30 cellular contexts compared by ENCODE assay signal in the genomic region with DNA sequence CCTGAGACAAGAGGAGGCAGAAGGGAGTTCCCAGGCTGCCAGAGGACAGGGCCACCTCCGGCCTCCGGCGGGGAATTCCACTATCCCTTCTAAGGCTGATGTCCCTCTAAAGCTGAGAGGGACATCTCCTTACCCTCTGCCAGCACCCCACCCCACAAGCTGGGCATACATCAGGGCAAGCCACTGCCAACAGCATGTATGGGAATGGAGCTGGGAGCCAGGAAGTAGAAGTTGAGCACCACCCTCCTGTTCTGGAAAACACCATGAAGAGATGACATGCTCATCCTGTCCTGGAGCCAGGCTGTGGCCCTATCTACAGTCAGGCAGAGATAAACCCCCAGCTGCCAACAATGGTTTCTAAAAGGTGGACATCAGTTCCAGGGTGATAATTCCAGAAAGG. TPM values are rescaled to one million over a fixed set of nuclear protein-coding genes. Genes with fewer than 3 reads are reported as not detected.
A peak's percentile ranks its signal among the peaks of the same experiment; 100 is the strongest.
DNase-seq lines count a peak whose midpoint lies in the region; ATAC-seq and TF ChIP-seq lines count a peak whose summit lies in the region.
"Had no signal": no experiment of that assay in that cellular context is flagged by ENCODE, and none has a peak within 500 bp of the region (broad histone marks: within the 10 kb centered on the region; RNA-seq: fewer than 3 reads in every experiment).

No MANE protein-coding gene starts in this region.

- in situ Hi-C loops in KBM-7 (cut with MboI; ENCODE audit: low pct_unique_long_range_greater_than_20kb, low sequenced_read_pairs), result no loop called here

- H3K4me1 ChIP-seq in lower lobe of right lung, result peaks cover 27% of the 10 kb centered on the region

- peak overlapping the region; percentile 29 for H3K27ac ChIP-seq in angular gyrus (ENCODE audit: low read depth, low read length)
- H3K27ac ChIP-seq in lower lobe of right lung, result peak overlapping the region; percentile 19
- no peak overlapping the region for H3K27ac ChIP-seq in caudate nucleus (ENCODE audit: low read depth, low read length)
- H3K27ac ChIP-seq: A549, esophagus muscularis mucosa, GM23248 had no signal

- no peaks in the 10 kb centered on the region for H3K9me3 ChIP-seq in lower lobe of right lung
- H3K9me3 ChIP-seq: A549, breast epithelium, esophagus muscularis mucosa, tibial artery had no signal

- peaks cover 26% of the 10 kb centered on the region for H3K36me3 ChIP-seq in lower lobe of right lung

- no peak for ATAC-seq in lower lobe of right lung
- no peak for ATAC-seq in stimulated activated effector memory CD8-positive, alpha-beta T cell treated with anti-CD3 and anti-CD28 coated beads, Interleukin-12 subunit alpha, Interleukin-12 subunit beta, amount 100 ng/mL, for 72 hours
- ATAC-seq: A549; activated T-cell treated with anti-CD3 and anti-CD28 coated beads, Interleukin-2, amount 50 U/mL, for 4 hours; left cardiac atrium had no signal

- H3K4me3 Mint-ChIP-seq in activated T-cell treated with anti-CD3 and anti-CD28 coated beads, Interleukin-2, amount 50 U/mL, for 24 hours, result no peak overlapping the region
- H3K4me3 Mint-ChIP-seq in stimulated activated effector memory CD8-positive, alpha-beta T cell treated with anti-CD3 and anti-CD28 coated beads, Interleukin-12 subunit alpha, Interleukin-12 subunit beta, amount 100 ng/mL, for 72 hours, result no peak overlapping the region
- H3K4me3 Mint-ChIP-seq: activated T-cell treated with anti-CD3 and anti-CD28 coated beads, Interleukin-2, amount 50 U/mL, for 4 hours; endodermal cell had no signal

- no peaks in the 10 kb centered on the region for H3K9me3 Mint-ChIP-seq in activated T-cell treated with anti-CD3 and anti-CD28 coated beads, Interleukin-2, amount 50 U/mL, for 24 hours
- no peaks in the 10 kb centered on the region for H3K9me3 Mint-ChIP-seq in stimulated activated effector memory CD8-positive, alpha-beta T cell treated with anti-CD3 and anti-CD28 coated beads, Interleukin-12 subunit alpha, Interleukin-12 subunit beta, amount 100 ng/mL, for 72 hours
- H3K9me3 Mint-ChIP-seq: activated T-cell treated with anti-CD3 and anti-CD28 coated beads, Interleukin-2, amount 50 U/mL, for 4 hours; endodermal cell had no signal

- H3K27me3 Mint-ChIP-seq in activated T-cell treated with anti-CD3 and anti-CD28 coated beads, Interleukin-2, amount 50 U/mL, for 24 hours, result no peaks in the 10 kb centered on the region

- DNase-seq in activated T-cell treated with anti-CD3 and anti-CD28 coated beads, Interleukin-2, amount 50 U/mL, for 1 hour, result peak; percentile 16
- no peak for DNase-seq in activated T-cell treated with anti-CD3 and anti-CD28 coated beads, Interleukin-2, amount 50 U/mL, for 24 hours
- peak; percentile 33 for DNase-seq in lower lobe of right lung
- no peak for DNase-seq in stimulated activated effector memory CD8-positive, alpha-beta T cell treated with anti-CD3 and anti-CD28 coated beads, Interleukin-12 subunit alpha, Interleukin-12 subunit beta, amount 100 ng/mL, for 72 hours (ENCODE audit: low spot score in 2 of 2)
- DNase-seq in KBM-7, result no peak
- no peak for DNase-seq in NCI-H345 treated with DMSO at 0.1 percent for 48 hours (lab: John Stamatoyannopoulos, UW; ENCODE audit: unreplicated experiment)
- no peak for DNase-seq in caudate nucleus (lab: John Stamatoyannopoulos, UW)
- DNase-seq: activated T-cell treated with anti-CD3 and anti-CD28 coated beads, Interleukin-2, amount 50 U/mL, for 4 hours; AML-193; DMS153; endodermal cell; GM23248; IMR-90; left cardiac atrium; mesenchymal stem cell; NCI-H1092 treated with DMSO at 0.1 percent for 48 hours; NCI-H1930; NCI-H526; NK-92 treated with Interleukin-12 subunit alpha and Interleukin-12 subunit beta, amount 100 ng/mL, for 24 hours; occipital lobe; retina; SHP77; small intestine; stimulated activated CD4-positive, alpha-beta T cell treated with anti-CD3 and anti-CD28 coated beads, Interleukin-1b, Interleukin-23, amount 100 ng/mL, for 48 hours had no signal

- no peak overlapping the region for H3K4me3 ChIP-seq in lower lobe of right lung
- H3K4me3 ChIP-seq: A549, breast epithelium, coronary artery, esophagus muscularis mucosa, GM23248, tibial artery had no signal

- no peak overlapping the region for H3K27ac Mint-ChIP-seq in activated T-cell treated with anti-CD3 and anti-CD28 coated beads, Interleukin-2, amount 50 U/mL, for 24 hours
- H3K27ac Mint-ChIP-seq in stimulated activated effector memory CD8-positive, alpha-beta T cell treated with anti-CD3 and anti-CD28 coated beads, Interleukin-12 subunit alpha, Interleukin-12 subunit beta, amount 100 ng/mL, for 72 hours, result peak overlapping the region; percentile 82
- H3K27ac Mint-ChIP-seq: endodermal cell had no signal

- H3K27me3 ChIP-seq in lower lobe of right lung (ENCODE audit: low read depth), result no peaks in the 10 kb centered on the region
- H3K27me3 ChIP-seq: breast epithelium, esophagus muscularis mucosa, tibial artery had no signal

- TF ChIP-seq CTCF in lower lobe of right lung (IDR thresholded peaks at IDR 0.05), result no peak

- peaks cover 38% of the 10 kb centered on the region for H3K4me1 Mint-ChIP-seq in activated T-cell treated with anti-CD3 and anti-CD28 coated beads, Interleukin-2, amount 50 U/mL, for 24 hours (ENCODE audit: low read depth)
- H3K4me1 Mint-ChIP-seq in stimulated activated effector memory CD8-positive, alpha-beta T cell treated with anti-CD3 and anti-CD28 coated beads, Interleukin-12 subunit alpha, Interleukin-12 subunit beta, amount 100 ng/mL, for 72 hours, result peaks cover 60% of the 10 kb centered on the region

- H3K36me3 Mint-ChIP-seq in activated T-cell treated with anti-CD3 and anti-CD28 coated beads, Interleukin-2, amount 50 U/mL, for 24 hours (ENCODE audit: low read depth), result peaks cover 17% of the 10 kb centered on the region
- peaks cover 13% of the 10 kb centered on the region for H3K36me3 Mint-ChIP-seq in stimulated activated effector memory CD8-positive, alpha-beta T cell treated with anti-CD3 and anti-CD28 coated beads, Interleukin-12 subunit alpha, Interleukin-12 subunit beta, amount 100 ng/mL, for 72 hours

- intact Hi-C loops in lower lobe of right lung (cut with DNase I), result no loop called here

RNA-seq across cellular contexts. Expression of a gene that starts 7.1 kb away (rescaled TPM):
- 30.1 TPM for total RNA-seq in lower lobe of right lung

RNA-seq across cellular contexts. Expression of a gene that starts 16.7 kb away (rescaled TPM):
- total RNA-seq in lower lobe of right lung, result 15.0 TPM
- total RNA-seq: GM23248, IMR-90 had no signal

RNA-seq across cellular contexts. Expression of a gene that starts 31.7 kb away (rescaled TPM):
- total RNA-seq in lower lobe of right lung, result 12.5 TPM

Comparison
In these comparisons a context has a peak if more than half of its experiments do, and no peak if none do; other contexts are left out.
1. DNase-seq: peak in activated T-cell treated with anti-CD3 and anti-CD28 coated beads, Interleukin-2, amount 50 U/mL, for 1 hour (single experiment) and lower lobe of right lung (single experiment); none in activated T-cell treated with anti-CD3 and anti-CD28 coated beads, Interleukin-2, amount 50 U/mL, for 24 hours (single experiment), stimulated activated effector memory CD8-positive, alpha-beta T cell treated with anti-CD3 and anti-CD28 coated beads, Interleukin-12 subunit alpha, Interleukin-12 subunit beta, amount 100 ng/mL, for 72 hours (0 of 2), KBM-7 (single experiment), NCI-H345 treated with DMSO at 0.1 percent for 48 hours (single experiment) and caudate nucleus (0 of 61).